Comparison of ENCODE assay signal across 1 cellular context in the genomic region with DNA sequence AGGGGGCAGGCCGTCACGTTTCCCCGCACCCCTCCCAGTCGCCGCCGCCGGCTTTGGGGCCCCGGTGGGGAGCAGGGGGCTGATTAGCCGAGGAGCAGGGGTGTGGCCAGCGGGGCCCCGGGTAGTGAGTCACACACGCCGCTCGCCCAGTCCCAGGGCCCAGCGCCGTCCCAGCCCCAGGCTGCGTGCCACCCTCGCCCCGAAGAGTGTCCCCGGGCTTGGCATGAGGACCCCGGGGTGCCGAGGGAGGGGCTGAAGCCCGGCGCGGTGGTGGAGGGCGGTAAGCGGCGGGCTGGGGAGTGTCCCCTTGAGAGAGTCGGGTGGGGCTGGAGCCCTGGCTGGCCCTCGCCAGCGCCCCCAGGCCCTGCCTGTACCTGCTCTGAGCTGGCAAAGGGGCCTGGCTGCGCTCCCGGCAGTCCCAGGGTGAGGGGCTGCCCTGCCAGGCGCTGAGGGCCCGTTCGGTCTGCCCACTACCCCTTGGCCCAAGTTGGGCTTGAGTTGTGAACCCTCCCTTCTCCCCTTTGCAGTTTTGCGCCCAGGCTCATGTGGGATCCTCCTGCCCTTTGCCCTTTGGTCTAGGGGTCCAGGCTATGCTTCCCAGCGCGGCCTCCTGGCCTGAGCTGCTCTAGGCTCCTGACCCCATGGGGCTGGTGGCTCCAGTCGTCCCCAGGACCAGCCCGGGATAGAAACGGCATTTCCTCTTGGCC.
TF ChIP-seq lines count a peak whose summit lies in the region.

No MANE protein-coding gene starts in this region.

TF ChIP-seq in HEK293, 187 proteins besides CTCF, POLR2A, EP300 and RAD21 (continued from another document):
- TF ChIP-seq ZBTB20 (tag by site-specific recombination; IDR thresholded peaks at IDR 0.05) (peak; percentile 99), ZBTB48 (tag by site-specific recombination; IDR thresholded peaks at IDR 0.05) (peak; percentile 74), SCRT2 (tag by site-specific recombination; IDR thresholded peaks at IDR 0.05) (no peak)
TF ChIP-seq in HEK293: peak in this region for 23.
